9 cellular contexts compared by ENCODE assay signal in the genomic region with DNA sequence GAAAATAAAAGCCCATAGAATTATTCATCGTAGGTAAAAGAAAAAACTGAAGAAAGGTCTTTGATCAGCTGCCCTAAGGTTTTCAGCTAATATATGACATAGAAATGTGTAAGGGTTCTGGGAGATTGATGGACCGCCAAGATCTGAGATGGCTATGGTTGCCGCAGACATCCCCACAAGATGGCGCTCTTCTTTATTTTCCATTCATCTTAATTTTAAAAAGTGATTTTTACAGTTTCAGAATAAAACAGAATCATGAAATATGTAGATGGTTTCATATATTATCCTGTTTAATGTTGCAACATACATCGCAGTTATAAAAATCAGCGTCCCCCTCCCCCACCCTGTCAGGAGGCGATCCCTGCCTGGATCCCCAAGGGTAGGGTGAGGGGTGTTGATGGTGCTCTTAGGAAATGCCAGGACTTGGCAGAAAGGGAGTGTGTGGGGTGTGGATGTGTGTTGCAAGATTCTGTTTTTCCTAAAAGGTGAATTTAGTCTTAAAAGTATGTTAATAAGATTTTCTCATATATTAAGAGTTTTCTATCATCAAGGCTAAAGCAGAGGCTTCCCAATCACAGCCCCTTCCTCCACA.
DNase-seq lines count a peak whose midpoint lies in the region; ATAC-seq and TF ChIP-seq lines count a peak whose summit lies in the region.
"Had no signal": no experiment of that assay in that cellular context is flagged by ENCODE, and none has a peak within 500 bp of the region (broad histone marks: within the 10 kb centered on the region; RNA-seq: fewer than 3 reads in every experiment).

No MANE protein-coding gene starts in this region.

- H3K4me1 Mint-ChIP-seq in activated CD4-positive, alpha-beta memory T cell treated with anti-CD3 and anti-CD28 coated beads, Interleukin-2, amount 10 ng/mL, durations not matched to agents 7 days and 5 days = peaks cover 15% of the 10 kb centered on the region
- H3K4me1 Mint-ChIP-seq in activated T-helper 1 cell treated with anti-CD3 and anti-CD28 coated beads, Interleukin-12 subunit alpha, Interleukin-12 subunit beta, Interleukin-2, Interleukin-4 antibody, amounts not matched to agents 30 ng/mL and 10 ng/mL and 1 ng/mL, durations not matched to agents 14 hours and 24 hours and 36 hours (ENCODE audit: low read depth) = peaks cover 7% of the 10 kb centered on the region

- CTCF ChIA-PET in activated CD4-positive, alpha-beta memory T cell treated with anti-CD3 and anti-CD28 coated beads, Interleukin-2, amount 10 ng/mL, durations not matched to agents 7 days and 5 days (lab: Charles Lee) = interaction anchor here (0.7 to 5.2 kb wide), 14 partner anchors 12 to 638 kb away, joined by 3 to 75 read pairs (median 3); no protein-coding TSS in a partner anchor

- H3K36me3 Mint-ChIP-seq in activated CD4-positive, alpha-beta memory T cell treated with anti-CD3 and anti-CD28 coated beads, Interleukin-2, amount 10 ng/mL, durations not matched to agents 7 days and 5 days (ENCODE audit: low read depth) = no peaks in the 10 kb centered on the region
- H3K36me3 Mint-ChIP-seq in activated T-helper 1 cell treated with anti-CD3 and anti-CD28 coated beads, Interleukin-12 subunit alpha, Interleukin-12 subunit beta, Interleukin-2, Interleukin-4 antibody, amounts not matched to agents 30 ng/mL and 10 ng/mL and 1 ng/mL, durations not matched to agents 14 hours and 24 hours and 36 hours (ENCODE audit: low read depth) = no peaks in the 10 kb centered on the region
- H3K36me3 Mint-ChIP-seq: naive thymus-derived CD8-positive, alpha-beta T cell had no signal

- peak; percentile 7 for DNase-seq in DND-41
- peak; percentile 74 for DNase-seq in HT-29 (ENCODE audit: low spot score)
- DNase-seq in activated CD4-positive, alpha-beta memory T cell treated with anti-CD3 and anti-CD28 coated beads, Interleukin-2, amount 10 ng/mL, durations not matched to agents 7 days and 5 days = peak; percentile 32
- DNase-seq in islet precursor cell = peak; percentile 19
- no peak for DNase-seq in vagina (ENCODE audit: extremely low spot score in 2 of 2)
- DNase-seq in activated T-helper 1 cell treated with anti-CD3 and anti-CD28 coated beads, Interleukin-12 subunit alpha, Interleukin-12 subunit beta, Interleukin-2, Interleukin-4 antibody, amounts not matched to agents 30 ng/mL and 10 ng/mL and 1 ng/mL, durations not matched to agents 14 hours and 24 hours and 36 hours (ENCODE audit: low spot score) = no peak
- no peak for DNase-seq in NCI-H2081 treated with DMSO at 0.1 percent for 48 hours (lab: John Stamatoyannopoulos, UW)

- TF ChIP-seq CTCF in DND-41 (IDR thresholded peaks at IDR 0.05; ENCODE audit: borderline replicate concordance, extremely low read depth, low read length, poor library complexity, severe bottlenecking) (peak; percentile 54), vagina (IDR thresholded peaks at IDR 0.05) (peak in 2 of 3 experiments; percentile 3 to 44)

- no peaks in the 10 kb centered on the region for H4K20me1 ChIP-seq in DND-41 (ENCODE audit: insufficient read depth, low read length)

- H3K27ac Mint-ChIP-seq in activated CD4-positive, alpha-beta memory T cell treated with anti-CD3 and anti-CD28 coated beads, Interleukin-2, amount 10 ng/mL, durations not matched to agents 7 days and 5 days = no peak overlapping the region
- no peak overlapping the region for H3K27ac Mint-ChIP-seq in activated T-helper 1 cell treated with anti-CD3 and anti-CD28 coated beads, Interleukin-12 subunit alpha, Interleukin-12 subunit beta, Interleukin-2, Interleukin-4 antibody, amounts not matched to agents 30 ng/mL and 10 ng/mL and 1 ng/mL, durations not matched to agents 14 hours and 24 hours and 36 hours
- H3K27ac Mint-ChIP-seq: naive thymus-derived CD8-positive, alpha-beta T cell; T-helper 17 cell had no signal

- no peaks in the 10 kb centered on the region for H3K9me3 Mint-ChIP-seq in activated CD4-positive, alpha-beta memory T cell treated with anti-CD3 and anti-CD28 coated beads, Interleukin-2, amount 10 ng/mL, durations not matched to agents 7 days and 5 days
- H3K9me3 Mint-ChIP-seq in activated T-helper 1 cell treated with anti-CD3 and anti-CD28 coated beads, Interleukin-12 subunit alpha, Interleukin-12 subunit beta, Interleukin-2, Interleukin-4 antibody, amounts not matched to agents 30 ng/mL and 10 ng/mL and 1 ng/mL, durations not matched to agents 14 hours and 24 hours and 36 hours = no peaks in the 10 kb centered on the region
- H3K9me3 Mint-ChIP-seq: naive thymus-derived CD8-positive, alpha-beta T cell had no signal

- H3K4me2 ChIP-seq in DND-41 (ENCODE audit: insufficient read depth, low read length) = no peak overlapping the region

- H3K4me1 ChIP-seq in DND-41 (ENCODE audit: insufficient read depth, low read length) (no peaks in the 10 kb centered on the region), vagina (no peaks in the 10 kb centered on the region)

- no peak overlapping the region for H3K27ac ChIP-seq in DND-41 (ENCODE audit: low read length)
- H3K27ac ChIP-seq in vagina = no peak overlapping the region

- POLR2A ChIA-PET in activated CD4-positive, alpha-beta memory T cell treated with anti-CD3 and anti-CD28 coated beads, Interleukin-2, amount 10 ng/mL, durations not matched to agents 7 days and 5 days (lab: Charles Lee) = interaction anchor here (1.0 kb wide), 1 partner anchor 69 kb away, joined by 3 read pairs; a partner anchor contains a TSS

- peaks cover 67% of the 10 kb centered on the region for H3K27me3 Mint-ChIP-seq in activated CD4-positive, alpha-beta memory T cell treated with anti-CD3 and anti-CD28 coated beads, Interleukin-2, amount 10 ng/mL, durations not matched to agents 7 days and 5 days
- H3K27me3 Mint-ChIP-seq in activated T-helper 1 cell treated with anti-CD3 and anti-CD28 coated beads, Interleukin-12 subunit alpha, Interleukin-12 subunit beta, Interleukin-2, Interleukin-4 antibody, amounts not matched to agents 30 ng/mL and 10 ng/mL and 1 ng/mL, durations not matched to agents 14 hours and 24 hours and 36 hours (ENCODE audit: insufficient read depth) = peaks cover 67% of the 10 kb centered on the region

- no peak overlapping the region for H2AFZ ChIP-seq in DND-41 (ENCODE audit: low read depth, low read length)

- ATAC-seq in DND-41 (ENCODE audit: insufficient read depth, low read depth) = no peak
- ATAC-seq: naive thymus-derived CD8-positive, alpha-beta T cell; T-helper 17 cell had no signal

- H3K27me3 ChIP-seq in DND-41 (ENCODE audit: insufficient read depth, low read length, poor library complexity) = no peaks in the 10 kb centered on the region
- no peaks in the 10 kb centered on the region for H3K27me3 ChIP-seq in vagina

- no peak overlapping the region for H3K4me3 Mint-ChIP-seq in activated CD4-positive, alpha-beta memory T cell treated with anti-CD3 and anti-CD28 coated beads, Interleukin-2, amount 10 ng/mL, durations not matched to agents 7 days and 5 days
- no peak overlapping the region for H3K4me3 Mint-ChIP-seq in activated T-helper 1 cell treated with anti-CD3 and anti-CD28 coated beads, Interleukin-12 subunit alpha, Interleukin-12 subunit beta, Interleukin-2, Interleukin-4 antibody, amounts not matched to agents 30 ng/mL and 10 ng/mL and 1 ng/mL, durations not matched to agents 14 hours and 24 hours and 36 hours
- H3K4me3 Mint-ChIP-seq: naive thymus-derived CD8-positive, alpha-beta T cell; T-helper 17 cell had no signal

- H3K36me3 ChIP-seq in DND-41 (ENCODE audit: insufficient read depth, low read length) (no peaks in the 10 kb centered on the region), vagina (no peaks in the 10 kb centered on the region)

- H3K9me3 ChIP-seq in DND-41 (ENCODE audit: insufficient read depth, low read length, severe bottlenecking) (no peaks in the 10 kb centered on the region), vagina (no peaks in the 10 kb centered on the region)

- intact Hi-C loops in vagina (cut with DNase I) = no loop called here
- intact Hi-C loops in activated T-helper 1 cell treated with anti-CD3 and anti-CD28 coated beads, Interleukin-12 subunit alpha, Interleukin-12 subunit beta, Interleukin-2, Interleukin-4 antibody, amounts not matched to agents 30 ng/mL and 10 ng/mL and 1 ng/mL, durations not matched to agents 14 hours and 24 hours and 36 hours (cut with micrococcal nuclease) = loop anchor here (1.0 to 10.0 kb wide), 4 partner anchors 114 to 1506 kb away; no protein-coding TSS in a partner anchor

- H3K4me3 ChIP-seq in DND-41 (ENCODE audit: low read depth in 1 of 2, low read length in 2 of 2) = no peak overlapping the region
- no peak overlapping the region for H3K4me3 ChIP-seq in vagina

- H3K9ac ChIP-seq in DND-41 (ENCODE audit: low read depth, low read length) = no peak overlapping the region

- TF ChIP-seq POLR2A in vagina (IDR thresholded peaks at IDR 0.05) = no peak

- H3K79me2 ChIP-seq in DND-41 (ENCODE audit: insufficient read depth, low read length) = no peaks in the 10 kb centered on the region

Comparison
In these comparisons a context has a peak if more than half of its experiments do, and no peak if none do; other contexts are left out.
1. DNase-seq: peak in DND-41 (single experiment), HT-29 (single experiment), activated CD4-positive, alpha-beta memory T cell treated with anti-CD3 and anti-CD28 coated beads, Interleukin-2, amount 10 ng/mL, durations not matched to agents 7 days and 5 days (single experiment) and islet precursor cell (single experiment); none in vagina (0 of 2), activated T-helper 1 cell treated with anti-CD3 and anti-CD28 coated beads, Interleukin-12 subunit alpha, Interleukin-12 subunit beta, Interleukin-2, Interleukin-4 antibody, amounts not matched to agents 30 ng/mL and 10 ng/mL and 1 ng/mL, durations not matched to agents 14 hours and 24 hours and 36 hours (single experiment) and NCI-H2081 treated with DMSO at 0.1 percent for 48 hours (single experiment).